ENCODE assay signal across 8 cellular contexts in the genomic region with DNA sequence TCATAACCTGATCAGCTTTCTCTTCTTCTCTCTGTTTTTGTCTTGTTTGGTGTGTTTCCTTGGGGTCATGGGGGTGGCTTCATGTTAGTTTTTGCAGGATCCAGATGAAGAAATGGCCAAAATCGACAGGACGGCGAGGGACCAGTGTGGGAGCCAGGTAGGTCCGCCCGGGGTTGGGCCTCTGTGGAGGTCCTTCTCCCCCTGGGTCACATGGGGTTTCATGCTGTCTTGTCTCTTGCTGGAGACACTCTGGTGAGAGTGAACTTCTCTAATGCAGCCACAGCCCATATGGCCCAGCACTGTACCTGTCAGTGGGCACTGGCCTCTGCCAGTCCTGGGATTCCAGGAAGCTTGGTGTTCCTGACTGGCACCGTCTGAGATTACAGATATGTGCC. TPM values are rescaled to one million over a fixed set of nuclear protein-coding genes. Genes with fewer than 3 reads are reported as not detected.
DNase-seq lines count a peak whose midpoint lies in the region; ATAC-seq and TF ChIP-seq lines count a peak whose summit lies in the region.

No MANE protein-coding gene starts in this region.

- H3K27me3 ChIP-seq in Panc1 (ENCODE audit: control insufficient read depth, insufficient read depth, low read length) = no peaks in the 10 kb centered on the region

- no peak for ATAC-seq in Panc1
- no peak for ATAC-seq in HG03457 (IDR thresholded peaks at IDR 0.05; ENCODE audit: unreplicated experiment)
- ATAC-seq in GM21717 (IDR thresholded peaks at IDR 0.05; ENCODE audit: unreplicated experiment) = no peak
- no peak for ATAC-seq in GM21723 (IDR thresholded peaks at IDR 0.05; ENCODE audit: unreplicated experiment)

- H3K9me3 ChIP-seq in Panc1 (ENCODE audit: control insufficient read depth, insufficient read depth, low read depth, low read length) = no peaks in the 10 kb centered on the region

- TF ChIP-seq CTCF in Panc1 (IDR thresholded peaks at IDR 0.05) (no peak), epithelial cell of esophagus (IDR thresholded peaks at IDR 0.05; ENCODE audit: insufficient read depth, low read depth, low read length, missing control alignments) (no peak), progenitor cell of endocrine pancreas (IDR thresholded peaks at IDR 0.05; ENCODE audit: unreplicated experiment) (no peak)

- DNase-seq in Panc1 (ENCODE audit: low read depth, low spot score) = no peak
- DNase-seq in epithelial cell of esophagus (ENCODE audit: low read depth) = no peak
- DNase-seq in progenitor cell of endocrine pancreas (ENCODE audit: low spot score, unreplicated experiment) = no peak
- no peak for DNase-seq in pons (ENCODE audit: low spot score)

- in situ Hi-C loops in Panc1 (cut with HindIII; ENCODE audit: low pct_unique_long_range_greater_than_20kb, low sequenced_read_pairs) = no loop called here

- H3K27me3 Mint-ChIP-seq in progenitor cell of endocrine pancreas = peaks cover 6% of the 10 kb centered on the region

- intact Hi-C loops in Panc1 (cut with micrococcal nuclease; ENCODE audit: unreplicated experiment) = no loop called here

- no peaks in the 10 kb centered on the region for H3K9me3 Mint-ChIP-seq in progenitor cell of endocrine pancreas (ENCODE audit: low read depth)

- BruUV-seq in Panc1 (replicated peaks; lab: Mats Ljungman, UMichigan) = no TSS peak

- H3K4me3 Mint-ChIP-seq in progenitor cell of endocrine pancreas (ENCODE audit: low read depth) = peak overlapping the region; percentile 81

- CTCF ChIA-PET in Panc1 (lab: Charles Lee) = no interaction called here

- peak overlapping the region; percentile 58 for H3K4me3 ChIP-seq in GM08714 (ENCODE audit: low read length)
- H3K4me3 ChIP-seq in Panc1 (ENCODE audit: low read depth in 2 of 2, low read length in 2 of 2) = peak overlapping the region; percentile 54 to 56
- H3K4me3 ChIP-seq in epithelial cell of esophagus (ENCODE audit: low read length) = peak overlapping the region; percentile 27

- peaks cover 3% of the 10 kb centered on the region for H3K4me1 Mint-ChIP-seq in progenitor cell of endocrine pancreas (ENCODE audit: low read depth)

- peaks cover 7% of the 10 kb centered on the region for H3K36me3 ChIP-seq in Panc1 (ENCODE audit: control insufficient read depth, insufficient read depth, low read length)

- POLR2A ChIA-PET in Panc1 (lab: Charles Lee) = interaction anchor here (0.7 kb wide), 1 partner anchor 88 kb away, joined by 3 read pairs; no protein-coding TSS in a partner anchor

- H3K36me3 Mint-ChIP-seq in progenitor cell of endocrine pancreas (ENCODE audit: insufficient read depth) = peaks cover 3% of the 10 kb centered on the region

- H3K4me1 ChIP-seq in Panc1 (ENCODE audit: control insufficient read depth, insufficient read depth, low read length) = peaks cover 13% of the 10 kb centered on the region

- peak overlapping the region; percentile 67 for H3K27ac Mint-ChIP-seq in progenitor cell of endocrine pancreas

- peak overlapping the region; percentile 58 for H3K27ac ChIP-seq in Panc1 (ENCODE audit: low read length)

RNA-seq across cellular contexts. Expression of a gene that starts 1.1 kb away (rescaled TPM):
- 26.4 TPM for total RNA-seq in Panc1 (2021; ENCODE audit: unreplicated experiment)
- 20.1 TPM for polyA plus RNA-seq in Panc1 (2012; ENCODE audit: insufficient read length)
- total RNA-seq in progenitor cell of endocrine pancreas = 16.5 and 18.4 TPM in 2 replicates
